8 cellular contexts compared by ENCODE assay signal in genomic region chr2:102619414-102620319, GRCh38. TPM values are rescaled to one million over a fixed set of nuclear protein-coding genes. Genes with fewer than 3 reads are reported as not detected.
DNase-seq lines count a peak whose midpoint lies in the region; ATAC-seq and TF ChIP-seq lines count a peak whose summit lies in the region.

Gene SLC9A2 (plus strand): TSS chr2:102619553. CDS start chr2:102619849, 296 bp downstream.

- DNase-seq in activated CD4-positive, alpha-beta T cell treated with anti-CD3 and anti-CD28 coated beads for 48 hours: peak; percentile 36
- DNase-seq in activated CD4-positive, alpha-beta T cell treated with anti-CD3 and anti-CD28 coated beads, Interleukin-2, amount 50 U/mL, for 1 hour: no peak
- DNase-seq in ureter (ENCODE audit: low spot score): no peak

- H3K9ac ChIP-seq in endocrine pancreas (ENCODE audit: control insufficient read depth, insufficient read depth, low read length) (no peak within 1 kb of the TSS), mucosa of rectum (ENCODE audit: low read depth in 1 of 2, low read length in 2 of 2) (peak within 1 kb of the TSS; percentile 80 to 91)

- peak within 1 kb of the TSS; percentile 87 to 89 for H3K27ac ChIP-seq in mucosa of rectum (ENCODE audit: low read depth in 2 of 2, low read length in 2 of 2)

- ATAC-seq in SK-N-SH treated with all-trans-retinoic acid at 6 μM for 48 hours: peak; percentile 9; the same call in 2 of the 3 replicates
- no peak for ATAC-seq in GM18907 (IDR thresholded peaks at IDR 0.05; ENCODE audit: unreplicated experiment)
- no peak for ATAC-seq in GM21786 (IDR thresholded peaks at IDR 0.05; ENCODE audit: unreplicated experiment)

- H3K4me3 ChIP-seq in endocrine pancreas (ENCODE audit: control insufficient read depth, insufficient read depth, low read length) (peak within 1 kb of the TSS; percentile 2), mucosa of rectum (ENCODE audit: low read length in 2 of 2) (peak within 1 kb of the TSS; percentile 77 to 82)

- no peaks in the 10 kb centered on the region for H3K36me3 ChIP-seq in endocrine pancreas (ENCODE audit: control insufficient read depth, insufficient read depth, low read length)
- no peaks in the 10 kb centered on the region for H3K36me3 ChIP-seq in mucosa of rectum (ENCODE audit: control insufficient read depth in 2 of 2, insufficient read depth in 2 of 2, low read length in 2 of 2)

- H3K9me3 ChIP-seq in endocrine pancreas (ENCODE audit: control insufficient read depth, low read length) (no peaks in the 10 kb centered on the region), mucosa of rectum (ENCODE audit: control insufficient read depth in 2 of 2, low read length in 2 of 2) (no peaks in the 10 kb centered on the region)

- peaks cover 8% of the 10 kb centered on the region for H3K27me3 ChIP-seq in endocrine pancreas (ENCODE audit: control insufficient read depth, insufficient read depth, low read length)
- peaks cover 0 to 9% of the 10 kb centered on the region in 2 donors for H3K27me3 ChIP-seq in mucosa of rectum (ENCODE audit: control insufficient read depth in 2 of 2, insufficient read depth in 2 of 2, low read length in 2 of 2)

- H3K4me1 ChIP-seq in endocrine pancreas (ENCODE audit: control insufficient read depth, insufficient read depth, low read length) (no peaks in the 10 kb centered on the region), mucosa of rectum (ENCODE audit: control insufficient read depth in 2 of 2, insufficient read depth in 2 of 2, low read length in 2 of 2) (peaks cover 8 to 32% of the 10 kb centered on the region in 2 donors)

TF ChIP-seq in SK-N-SH treated with all-trans-retinoic acid at 6 μM for 48 hours, 23 proteins besides CTCF, POLR2A, EP300 and RAD21:
- no peak for TF ChIP-seq ZNF8 (CRISPR knock-in tag; IDR thresholded peaks at IDR 0.05)
- TF ChIP-seq ISL1 (CRISPR knock-in tag; IDR thresholded peaks at IDR 0.05): no peak
- no peak for TF ChIP-seq ZNF565 (CRISPR knock-in tag; conservative IDR thresholded peaks at IDR 0.05; ENCODE audit: low read depth)
- TF ChIP-seq TOX (CRISPR knock-in tag; IDR thresholded peaks at IDR 0.05; ENCODE audit: borderline replicate concordance): no peak
- TF ChIP-seq GLIS3 (CRISPR knock-in tag; IDR thresholded peaks at IDR 0.05): no peak
- TF ChIP-seq OSR1 (CRISPR knock-in tag; IDR thresholded peaks at IDR 0.05): no peak
- no peak for TF ChIP-seq ZFP3 (CRISPR knock-in tag; IDR thresholded peaks at IDR 0.05)
- no peak for TF ChIP-seq TCF4 (CRISPR knock-in tag; IDR thresholded peaks at IDR 0.05; ENCODE audit: borderline replicate concordance)
- TF ChIP-seq BACH2 (CRISPR knock-in tag; IDR thresholded peaks at IDR 0.05; ENCODE audit: borderline replicate concordance): no peak
- TF ChIP-seq CSRNP3 (CRISPR knock-in tag; IDR thresholded peaks at IDR 0.05): no peak
- TF ChIP-seq, protein P1, sequence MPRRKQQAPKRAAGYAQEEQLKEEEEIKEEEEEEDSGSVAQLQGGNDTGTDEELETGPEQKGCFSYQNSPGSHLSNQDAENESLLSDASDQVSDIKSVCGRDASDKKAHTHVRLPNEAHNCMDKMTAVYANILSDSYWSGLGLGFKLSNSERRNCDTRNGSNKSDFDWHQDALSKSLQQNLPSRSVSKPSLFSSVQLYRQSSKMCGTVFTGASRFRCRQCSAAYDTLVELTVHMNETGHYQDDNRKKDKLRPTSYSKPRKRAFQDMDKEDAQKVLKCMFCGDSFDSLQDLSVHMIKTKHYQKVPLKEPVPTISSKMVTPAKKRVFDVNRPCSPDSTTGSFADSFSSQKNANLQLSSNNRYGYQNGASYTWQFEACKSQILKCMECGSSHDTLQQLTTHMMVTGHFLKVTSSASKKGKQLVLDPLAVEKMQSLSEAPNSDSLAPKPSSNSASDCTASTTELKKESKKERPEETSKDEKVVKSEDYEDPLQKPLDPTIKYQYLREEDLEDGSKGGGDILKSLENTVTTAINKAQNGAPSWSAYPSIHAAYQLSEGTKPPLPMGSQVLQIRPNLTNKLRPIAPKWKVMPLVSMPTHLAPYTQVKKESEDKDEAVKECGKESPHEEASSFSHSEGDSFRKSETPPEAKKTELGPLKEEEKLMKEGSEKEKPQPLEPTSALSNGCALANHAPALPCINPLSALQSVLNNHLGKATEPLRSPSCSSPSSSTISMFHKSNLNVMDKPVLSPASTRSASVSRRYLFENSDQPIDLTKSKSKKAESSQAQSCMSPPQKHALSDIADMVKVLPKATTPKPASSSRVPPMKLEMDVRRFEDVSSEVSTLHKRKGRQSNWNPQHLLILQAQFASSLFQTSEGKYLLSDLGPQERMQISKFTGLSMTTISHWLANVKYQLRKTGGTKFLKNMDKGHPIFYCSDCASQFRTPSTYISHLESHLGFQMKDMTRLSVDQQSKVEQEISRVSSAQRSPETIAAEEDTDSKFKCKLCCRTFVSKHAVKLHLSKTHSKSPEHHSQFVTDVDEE (CRISPR knock-in tag; IDR thresholded peaks at IDR 0.05): no peak
- TF ChIP-seq, protein P2, sequence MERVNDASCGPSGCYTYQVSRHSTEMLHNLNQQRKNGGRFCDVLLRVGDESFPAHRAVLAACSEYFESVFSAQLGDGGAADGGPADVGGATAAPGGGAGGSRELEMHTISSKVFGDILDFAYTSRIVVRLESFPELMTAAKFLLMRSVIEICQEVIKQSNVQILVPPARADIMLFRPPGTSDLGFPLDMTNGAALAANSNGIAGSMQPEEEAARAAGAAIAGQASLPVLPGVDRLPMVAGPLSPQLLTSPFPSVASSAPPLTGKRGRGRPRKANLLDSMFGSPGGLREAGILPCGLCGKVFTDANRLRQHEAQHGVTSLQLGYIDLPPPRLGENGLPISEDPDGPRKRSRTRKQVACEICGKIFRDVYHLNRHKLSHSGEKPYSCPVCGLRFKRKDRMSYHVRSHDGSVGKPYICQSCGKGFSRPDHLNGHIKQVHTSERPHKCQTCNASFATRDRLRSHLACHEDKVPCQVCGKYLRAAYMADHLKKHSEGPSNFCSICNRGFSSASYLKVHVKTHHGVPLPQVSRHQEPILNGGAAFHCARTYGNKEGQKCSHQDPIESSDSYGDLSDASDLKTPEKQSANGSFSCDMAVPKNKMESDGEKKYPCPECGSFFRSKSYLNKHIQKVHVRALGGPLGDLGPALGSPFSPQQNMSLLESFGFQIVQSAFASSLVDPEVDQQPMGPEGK (CRISPR knock-in tag; IDR thresholded peaks at IDR 0.05; ENCODE audit: borderline replicate concordance): no peak
- no peak for TF ChIP-seq CSDC2 (CRISPR knock-in tag; IDR thresholded peaks at IDR 0.05)
- TF ChIP-seq ZNF70 (CRISPR knock-in tag; IDR thresholded peaks at IDR 0.05): no peak
- TF ChIP-seq, protein P3, sequence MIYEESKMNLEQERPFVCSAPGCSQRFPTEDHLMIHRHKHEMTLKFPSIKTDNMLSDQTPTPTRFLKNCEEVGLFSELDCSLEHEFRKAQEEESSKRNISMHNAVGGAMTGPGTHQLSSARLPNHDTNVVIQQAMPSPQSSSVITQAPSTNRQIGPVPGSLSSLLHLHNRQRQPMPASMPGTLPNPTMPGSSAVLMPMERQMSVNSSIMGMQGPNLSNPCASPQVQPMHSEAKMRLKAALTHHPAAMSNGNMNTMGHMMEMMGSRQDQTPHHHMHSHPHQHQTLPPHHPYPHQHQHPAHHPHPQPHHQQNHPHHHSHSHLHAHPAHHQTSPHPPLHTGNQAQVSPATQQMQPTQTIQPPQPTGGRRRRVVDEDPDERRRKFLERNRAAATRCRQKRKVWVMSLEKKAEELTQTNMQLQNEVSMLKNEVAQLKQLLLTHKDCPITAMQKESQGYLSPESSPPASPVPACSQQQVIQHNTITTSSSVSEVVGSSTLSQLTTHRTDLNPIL (CRISPR knock-in tag; IDR thresholded peaks at IDR 0.05; ENCODE audit: low read depth): no peak
- no peak for TF ChIP-seq ZC3H10 (CRISPR knock-in tag; IDR thresholded peaks at IDR 0.05)
- TF ChIP-seq ZFP30 (CRISPR knock-in tag; IDR thresholded peaks at IDR 0.05): no peak
- no peak for TF ChIP-seq ESRRG (CRISPR knock-in tag; IDR thresholded peaks at IDR 0.05)
- no peak for TF ChIP-seq SNAI2 (CRISPR knock-in tag; IDR thresholded peaks at IDR 0.05)
- TF ChIP-seq PPARA (CRISPR knock-in tag; IDR thresholded peaks at IDR 0.05; ENCODE audit: borderline replicate concordance): no peak

RNA-seq across cellular contexts. Expression of gene SLC9A2, which starts in this region (rescaled TPM):
- 21.1 TPM for total RNA-seq in ureter
